In the genomic region with DNA sequence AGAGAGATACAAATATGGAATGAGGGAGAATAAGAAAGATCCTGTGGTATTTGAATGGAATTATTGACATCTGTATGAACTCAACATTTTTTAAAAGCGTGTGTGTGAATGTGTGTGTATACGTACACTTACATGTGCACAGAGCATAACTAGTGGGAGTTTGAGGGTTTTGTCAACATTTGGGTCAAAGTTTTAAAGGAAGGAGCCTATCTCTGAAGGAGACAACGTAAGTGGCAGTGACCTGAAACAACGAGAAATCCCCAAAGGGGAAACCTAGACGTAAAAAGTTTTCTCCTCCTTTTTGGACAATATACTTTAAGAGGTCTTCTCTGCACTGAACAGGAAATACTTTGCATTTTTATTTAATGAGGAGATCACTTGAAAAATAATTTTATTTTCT, we compare ENCODE assay signal across 17 cellular contexts.
"Had no signal": no experiment of that assay in that cellular context is flagged by ENCODE, and none has a peak within 500 bp of the region (broad histone marks: within the 10 kb centered on the region; RNA-seq: fewer than 3 reads in every experiment).

No MANE protein-coding gene starts in this region.

- H3K9me3 ChIP-seq: body of pancreas, vagina had no signal

- H3K4me3 Mint-ChIP-seq: activated CD4-positive, alpha-beta memory T cell treated with anti-CD3 and anti-CD28 coated beads, Interleukin-2, amount 10 ng/mL, durations not matched to agents 7 days and 5 days; activated T-cell treated with anti-CD3 and anti-CD28 coated beads, Interleukin-2, amount 50 U/mL, for 4 hours had no signal

- H3K27ac Mint-ChIP-seq: activated CD4-positive, alpha-beta memory T cell treated with anti-CD3 and anti-CD28 coated beads, Interleukin-2, amount 10 ng/mL, durations not matched to agents 7 days and 5 days; activated naive CD4-positive, alpha-beta T cell treated with anti-CD3 and anti-CD28 coated beads, Interleukin-2, amount 50 U/mL, for 72 hours had no signal

- DNase-seq: activated CD4-positive, alpha-beta memory T cell treated with anti-CD3 and anti-CD28 coated beads, Interleukin-2, amount 10 ng/mL, durations not matched to agents 7 days and 5 days; activated effector memory CD4-positive, alpha-beta T cell treated with anti-CD3 and anti-CD28 coated beads, Interleukin-2, amount 50 U/mL, for 16 hours; activated T-cell treated with anti-CD3 and anti-CD28 coated beads, Interleukin-2, amount 50 U/mL, for 4 hours; amygdala; body of pancreas; central memory CD4-positive, alpha-beta T cell; islet precursor cell; stimulated activated CD4-positive, alpha-beta T cell treated with anti-CD3 and anti-CD28 coated beads, Interleukin-4, amount 100 ng/mL, for 1 hour; stimulated activated naive CD4-positive, alpha-beta T cell treated with Interleukin-2 at 50 U/mL for 16 hours; transverse colon had no signal

- H3K9ac ChIP-seq: parathyroid adenoma had no signal

- H3K27ac ChIP-seq: body of pancreas, coronary artery, esophagus muscularis mucosa, hepatocyte, parathyroid adenoma, transverse colon, vagina had no signal

- H3K4me3 ChIP-seq: body of pancreas, coronary artery, esophagus muscularis mucosa, hepatocyte, lung, transverse colon, vagina had no signal

- ATAC-seq: activated naive CD4-positive, alpha-beta T cell treated with anti-CD3 and anti-CD28 coated beads, Interleukin-2, amount 50 U/mL, for 72 hours; activated T-cell treated with anti-CD3 and anti-CD28 coated beads, Interleukin-2, amount 50 U/mL, for 4 hours; body of pancreas had no signal

- H3K27me3 Mint-ChIP-seq: activated CD4-positive, alpha-beta memory T cell treated with anti-CD3 and anti-CD28 coated beads, Interleukin-2, amount 10 ng/mL, durations not matched to agents 7 days and 5 days had no signal

- H2AFZ ChIP-seq: hepatocyte, parathyroid adenoma had no signal

- H3K4me1 ChIP-seq: body of pancreas, esophagus muscularis mucosa, parathyroid adenoma, vagina had no signal

- H3K79me2 ChIP-seq: hepatocyte, parathyroid adenoma had no signal

- H3K27me3 ChIP-seq: body of pancreas, esophagus muscularis mucosa, hepatocyte, transverse colon, vagina had no signal

- H3K4me2 ChIP-seq: hepatocyte had no signal

- H3K36me3 ChIP-seq: esophagus muscularis mucosa, transverse colon, vagina had no signal
